Comparison of ENCODE assay signal across 12 cellular contexts in the genomic region with DNA sequence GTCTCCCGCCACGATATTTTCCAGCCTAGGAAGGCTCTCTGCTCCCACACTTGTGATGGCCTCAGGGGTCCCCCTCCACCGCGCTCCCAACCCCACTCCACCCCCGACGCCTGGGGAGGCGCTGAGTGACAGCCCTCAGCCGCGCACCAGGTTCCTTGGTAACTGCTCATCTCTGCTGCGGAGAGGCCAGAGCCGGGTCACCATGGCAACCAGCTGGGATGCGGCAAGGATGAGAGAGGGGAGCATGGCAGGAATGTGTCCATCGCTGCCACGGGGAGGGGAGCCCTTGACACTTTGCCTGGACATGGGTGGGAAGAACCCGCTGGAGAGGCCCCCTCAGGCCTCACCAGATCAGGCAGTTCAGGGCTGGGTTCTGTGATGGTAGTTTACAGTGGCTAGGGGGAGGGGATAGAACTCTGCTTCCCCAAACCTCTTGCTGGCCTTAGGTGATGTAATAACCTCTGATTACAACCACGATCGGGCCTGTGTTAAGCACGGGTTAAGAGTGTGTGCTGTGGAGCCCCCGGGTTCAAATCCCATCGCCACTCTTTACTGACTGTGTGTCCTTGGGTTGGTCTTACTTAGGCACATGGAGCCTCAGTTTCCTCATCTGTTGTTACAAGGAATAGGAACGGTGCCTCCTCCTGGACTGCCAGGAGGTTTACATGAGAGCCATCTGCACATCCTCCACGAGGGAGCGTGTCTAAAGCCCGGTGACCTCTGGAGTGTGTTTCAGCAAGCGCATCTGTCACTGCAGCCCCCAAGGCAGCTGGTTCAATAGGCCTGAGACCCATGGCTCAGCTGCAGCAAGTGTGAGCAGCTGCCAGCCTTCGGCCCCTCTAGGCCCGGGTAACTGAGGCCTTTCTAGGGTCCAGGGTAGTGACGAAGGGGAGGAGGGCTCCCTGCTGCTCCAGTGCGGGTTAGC. TPM values are rescaled to one million over a fixed set of nuclear protein-coding genes. Genes with fewer than 3 reads are reported as not detected.
DNase-seq lines count a peak whose midpoint lies in the region; ATAC-seq and TF ChIP-seq lines count a peak whose summit lies in the region.
"Had no signal": no experiment of that assay in that cellular context is flagged by ENCODE, and none has a peak within 500 bp of the region (broad histone marks: within the 10 kb centered on the region; RNA-seq: fewer than 3 reads in every experiment).

No MANE protein-coding gene starts in this region.

- no peaks in the 10 kb centered on the region for H3K9me3 Mint-ChIP-seq in activated CD8-positive, alpha-beta T cell treated with anti-CD3 and anti-CD28 coated beads for 36 hours
- H3K9me3 Mint-ChIP-seq in activated CD8-positive, alpha-beta T cell treated with anti-CD3 and anti-CD28 coated beads, Interleukin-2, amount 10 ng/mL, durations not matched to agents 7 days and 5 days (ENCODE audit: insufficient read depth) = no peaks in the 10 kb centered on the region
- no peaks in the 10 kb centered on the region for H3K9me3 Mint-ChIP-seq in natural killer cell
- no peaks in the 10 kb centered on the region for H3K9me3 Mint-ChIP-seq in MCF 10A (ENCODE audit: unreplicated experiment)

- BruUV-seq in MCF 10A (replicated peaks; lab: Mats Ljungman, UMichigan) = no TSS peak

- ATAC-seq in activated CD8-positive, alpha-beta T cell treated with anti-CD3 and anti-CD28 coated beads for 36 hours = peak; percentile 49
- no peak for ATAC-seq in activated CD8-positive, alpha-beta T cell treated with anti-CD3 and anti-CD28 coated beads, Interleukin-2, amount 10 ng/mL, durations not matched to agents 7 days and 5 days
- ATAC-seq in natural killer cell = no peak
- no peak for ATAC-seq in HG03196 (IDR thresholded peaks at IDR 0.05; ENCODE audit: unreplicated experiment)
- ATAC-seq: mucosa of descending colon had no signal

- intact Hi-C loops in activated CD8-positive, alpha-beta T cell treated with anti-CD3 and anti-CD28 coated beads for 36 hours (cut with micrococcal nuclease) = no loop called here
- intact Hi-C loops in posterior cingulate gyrus (cut with DNase I) = no loop called here
- intact Hi-C loops in natural killer cell (cut with micrococcal nuclease) = no loop called here
- intact Hi-C loops in MCF 10A (cut with micrococcal nuclease) = no loop called here

- no peak overlapping the region for H3K27ac Mint-ChIP-seq in activated CD8-positive, alpha-beta T cell treated with anti-CD3 and anti-CD28 coated beads for 36 hours
- no peak overlapping the region for H3K27ac Mint-ChIP-seq in activated CD8-positive, alpha-beta T cell treated with anti-CD3 and anti-CD28 coated beads, Interleukin-2, amount 10 ng/mL, durations not matched to agents 7 days and 5 days
- H3K27ac Mint-ChIP-seq in natural killer cell = no peak overlapping the region
- H3K27ac Mint-ChIP-seq in MCF 10A (ENCODE audit: low read depth, unreplicated experiment) = no peak overlapping the region

- no peaks in the 10 kb centered on the region for H3K36me3 Mint-ChIP-seq in activated CD8-positive, alpha-beta T cell treated with anti-CD3 and anti-CD28 coated beads for 36 hours (ENCODE audit: low read depth)
- H3K36me3 Mint-ChIP-seq in activated CD8-positive, alpha-beta T cell treated with anti-CD3 and anti-CD28 coated beads, Interleukin-2, amount 10 ng/mL, durations not matched to agents 7 days and 5 days (ENCODE audit: low read depth) = no peaks in the 10 kb centered on the region
- no peaks in the 10 kb centered on the region for H3K36me3 Mint-ChIP-seq in natural killer cell
- no peaks in the 10 kb centered on the region for H3K36me3 Mint-ChIP-seq in MCF 10A (ENCODE audit: insufficient read depth, unreplicated experiment)

- H3K4me1 Mint-ChIP-seq in activated CD8-positive, alpha-beta T cell treated with anti-CD3 and anti-CD28 coated beads for 36 hours (ENCODE audit: low read depth) = no peaks in the 10 kb centered on the region
- H3K4me1 Mint-ChIP-seq in activated CD8-positive, alpha-beta T cell treated with anti-CD3 and anti-CD28 coated beads, Interleukin-2, amount 10 ng/mL, durations not matched to agents 7 days and 5 days (ENCODE audit: low read depth) = peaks cover 3% of the 10 kb centered on the region
- H3K4me1 Mint-ChIP-seq in natural killer cell (peaks cover 0 to 5% of the 10 kb centered on the region in 2 donors), MCF 10A (ENCODE audit: insufficient read depth, unreplicated experiment) (no peaks in the 10 kb centered on the region)

- TF ChIP-seq CTCF in activated CD8-positive, alpha-beta T cell treated with anti-CD3 and anti-CD28 coated beads for 36 hours (IDR thresholded peaks at IDR 0.05) = no peak
- no peak for TF ChIP-seq CTCF in natural killer cell (IDR thresholded peaks at IDR 0.05)
- TF ChIP-seq CTCF in MCF 10A (IDR thresholded peaks at IDR 0.05; ENCODE audit: unreplicated experiment) = no peak

- no peak overlapping the region for H3K4me3 Mint-ChIP-seq in activated CD8-positive, alpha-beta T cell treated with anti-CD3 and anti-CD28 coated beads for 36 hours
- no peak overlapping the region for H3K4me3 Mint-ChIP-seq in activated CD8-positive, alpha-beta T cell treated with anti-CD3 and anti-CD28 coated beads, Interleukin-2, amount 10 ng/mL, durations not matched to agents 7 days and 5 days
- no peak overlapping the region for H3K4me3 Mint-ChIP-seq in natural killer cell
- no peak overlapping the region for H3K4me3 Mint-ChIP-seq in MCF 10A (ENCODE audit: unreplicated experiment)

- CTCF ChIA-PET in activated CD8-positive, alpha-beta T cell treated with anti-CD3 and anti-CD28 coated beads for 36 hours (lab: Charles Lee) = interaction anchor here (1.5 to 3.1 kb wide), 2 partner anchors 15 to 521 kb away, joined by 3 to 16 read pairs; no protein-coding TSS in a partner anchor
- CTCF ChIA-PET in activated CD8-positive, alpha-beta T cell treated with anti-CD3 and anti-CD28 coated beads, Interleukin-2, amount 10 ng/mL, durations not matched to agents 7 days and 5 days (lab: Charles Lee) = interaction anchor here (1.1 kb wide), 1 partner anchor 15 kb away, joined by 3 read pairs; no protein-coding TSS in a partner anchor
- CTCF ChIA-PET in MCF 10A (lab: Yijun Ruan, JAX) = no interaction called here

- H3K27me3 Mint-ChIP-seq in activated CD8-positive, alpha-beta T cell treated with anti-CD3 and anti-CD28 coated beads for 36 hours = peaks cover 12% of the 10 kb centered on the region
- H3K27me3 Mint-ChIP-seq in activated CD8-positive, alpha-beta T cell treated with anti-CD3 and anti-CD28 coated beads, Interleukin-2, amount 10 ng/mL, durations not matched to agents 7 days and 5 days (ENCODE audit: low read depth) = peaks cover 6% of the 10 kb centered on the region
- peaks cover 6 to 10% of the 10 kb centered on the region in 2 donors for H3K27me3 Mint-ChIP-seq in natural killer cell (ENCODE audit: low read depth in 2 of 2)
- H3K27me3 Mint-ChIP-seq in MCF 10A (ENCODE audit: insufficient read depth, unreplicated experiment) = peaks cover 8% of the 10 kb centered on the region

- POLR2A ChIA-PET in activated CD8-positive, alpha-beta T cell treated with anti-CD3 and anti-CD28 coated beads for 36 hours (lab: Charles Lee) = no interaction called here
- POLR2A ChIA-PET in activated CD8-positive, alpha-beta T cell treated with anti-CD3 and anti-CD28 coated beads, Interleukin-2, amount 10 ng/mL, durations not matched to agents 7 days and 5 days (lab: Charles Lee) = no interaction called here
- POLR2A ChIA-PET in MCF 10A (lab: Yijun Ruan, JAX) = interaction anchor here (0.7 to 1.7 kb wide), 2 partner anchors 21 to 34 kb away, joined by 3 to 7 read pairs; partner anchors contain the start of gene SH2D5

- DNase-seq in activated CD8-positive, alpha-beta T cell treated with anti-CD3 and anti-CD28 coated beads for 36 hours = no peak
- DNase-seq in activated CD8-positive, alpha-beta T cell treated with anti-CD3 and anti-CD28 coated beads, Interleukin-2, amount 10 ng/mL, durations not matched to agents 7 days and 5 days = no peak
- peak; percentile 68 for DNase-seq in NOMO-1 treated with DMSO at 0.1 percent for 48 hours (lab: John Stamatoyannopoulos, UW; ENCODE audit: unreplicated experiment)
- peak; percentile 35 for DNase-seq in cerebellum (ENCODE audit: low spot score)
- DNase-seq in posterior cingulate gyrus = peak in 7 of 10 donors; percentile 69 to 95 (median 78)
- DNase-seq in natural killer cell = no peak
- DNase-seq in MCF 10A (ENCODE audit: unreplicated experiment) = no peak
- DNase-seq: MM.1S, mucosa of descending colon, T1000, upper lobe of left lung had no signal

RNA-seq across cellular contexts. Expression of gene KIF17, which starts 6.3 kb away (rescaled TPM):
- total RNA-seq in activated CD8-positive, alpha-beta T cell treated with anti-CD3 and anti-CD28 coated beads for 36 hours = not detected
- total RNA-seq in activated CD8-positive, alpha-beta T cell treated with anti-CD3 and anti-CD28 coated beads, Interleukin-2, amount 10 ng/mL, durations not matched to agents 7 days and 5 days = not detected
- 1.5 TPM for total RNA-seq in cerebellum
- total RNA-seq in natural killer cell = not detected
- 0.19 and 1.9 TPM in 2 replicates for total RNA-seq in MCF 10A (2022)

RNA-seq across cellular contexts. Expression of gene SH2D5, which starts 21.0 kb away (rescaled TPM):
- total RNA-seq in activated CD8-positive, alpha-beta T cell treated with anti-CD3 and anti-CD28 coated beads for 36 hours = 1 to 10 TPM; 1.3 to 1.6 TPM
- total RNA-seq in activated CD8-positive, alpha-beta T cell treated with anti-CD3 and anti-CD28 coated beads, Interleukin-2, amount 10 ng/mL, durations not matched to agents 7 days and 5 days = under 1 TPM in 1 of 2 experiments, not detected in 1; 0.05 TPM
- 2.1 TPM for total RNA-seq in cerebellum
- not detected for total RNA-seq in natural killer cell
- 14.0 and 14.6 TPM in 2 replicates for total RNA-seq in MCF 10A (2022)

RNA-seq across cellular contexts. Expression of gene DDOST, which starts 50.4 kb away (rescaled TPM):
- total RNA-seq in activated CD8-positive, alpha-beta T cell treated with anti-CD3 and anti-CD28 coated beads for 36 hours = 100 to 1,000 TPM; 140 to 159 TPM
- 100 to 1,000 TPM; 163 to 166 TPM for total RNA-seq in activated CD8-positive, alpha-beta T cell treated with anti-CD3 and anti-CD28 coated beads, Interleukin-2, amount 10 ng/mL, durations not matched to agents 7 days and 5 days
- total RNA-seq in cerebellum (88.3 TPM), natural killer cell (100 to 1,000 TPM; 137 to 158 (median 153) TPM), MCF 10A (2022) (292 and 397 TPM in 2 replicates)

Comparison
In these comparisons a context has a peak if more than half of its experiments do, and no peak if none do; other contexts are left out.
1. DNase-seq: peak in NOMO-1 treated with DMSO at 0.1 percent for 48 hours (single experiment), cerebellum (single experiment) and posterior cingulate gyrus (7 of 10); none in activated CD8-positive, alpha-beta T cell treated with anti-CD3 and anti-CD28 coated beads for 36 hours (single experiment), activated CD8-positive, alpha-beta T cell treated with anti-CD3 and anti-CD28 coated beads, Interleukin-2, amount 10 ng/mL, durations not matched to agents 7 days and 5 days (single experiment), natural killer cell (single experiment) and MCF 10A (single experiment).